ENCODE assay signal across 10 cellular contexts in genomic region chr17:34581446-34582184, GRCh38.
A peak's percentile ranks its signal among the peaks of the same experiment; 100 is the strongest.
DNase-seq lines count a peak whose midpoint lies in the region; TF ChIP-seq lines count a peak whose summit lies in the region.
"Had no signal": no experiment of that assay in that cellular context is flagged by ENCODE, and none has a peak within 500 bp of the region (broad histone marks: within the 10 kb centered on the region; RNA-seq: fewer than 3 reads in every experiment).

No MANE protein-coding gene starts in this region.

- in situ Hi-C loops in KBM-7 (cut with MboI; ENCODE audit: low pct_unique_long_range_greater_than_20kb, low sequenced_read_pairs), result no loop called here

- H3K4me3 ChIP-seq in WERI-Rb-1 (ENCODE audit: low read depth, low read length) (peak overlapping the region; percentile 23), iPS-18c (ENCODE audit: insufficient read depth, low read depth, low read length) (peak overlapping the region; percentile 57), skin epidermis (peak overlapping the region in 4 of 7 experiments; percentile 1 to 50 (median 22))

- peak; percentile 34 for DNase-seq in DMS 273 (lab: John Stamatoyannopoulos, UW; ENCODE audit: unreplicated experiment)
- DNase-seq in DMS 273 treated with DMSO at 0.1 percent for 48 hours (lab: John Stamatoyannopoulos, UW), result no peak
- DNase-seq in WERI-Rb-1, result no peak
- DNase-seq in GM10248 (ENCODE audit: extremely low spot score), result no peak
- DNase-seq in amniotic stem cell (lab: John Stamatoyannopoulos, UW), result no peak
- no peak for DNase-seq in KBM-7
- DNase-seq: activated B cell treated with CpG ODN at 0.5 μM for 24 hours had no signal

- CTCF ChIA-PET in GM10248 (lab: Yijun Ruan, JAX), result interaction anchor here (1.3 kb wide), 1 partner anchor 22 kb away, joined by 3 read pairs; no protein-coding TSS in a partner anchor

- peaks cover 77% of the 10 kb centered on the region for H3K27me3 ChIP-seq in WERI-Rb-1 (ENCODE audit: insufficient read depth, low read depth, severe bottlenecking)

- TF ChIP-seq CTCF in WERI-Rb-1 (IDR thresholded peaks at IDR 0.05; ENCODE audit: low read depth, low read length) (no peak), GM10248 (IDR thresholded peaks at IDR 0.05; ENCODE audit: control extremely low read depth, extremely low read depth, low read depth, missing control alignments) (no peak)

- POLR2A ChIA-PET in GM10248 (lab: Yijun Ruan, JAX), result no interaction called here

- H3K36me3 ChIP-seq in WERI-Rb-1, result no peaks in the 10 kb centered on the region

- no peak overlapping the region for H3K27ac ChIP-seq in WERI-Rb-1
- H3K27ac ChIP-seq in skin epidermis, result no peak overlapping the region
- H3K27ac ChIP-seq: 22Rv1 had no signal

- H3K9me3 ChIP-seq in WERI-Rb-1 (ENCODE audit: severe bottlenecking) (no peaks in the 10 kb centered on the region), iPS-18c (ENCODE audit: control insufficient read depth, insufficient read depth, low read length) (no peaks in the 10 kb centered on the region)
